Comparison of ENCODE assay signal across 18 cellular contexts in the genomic region with DNA sequence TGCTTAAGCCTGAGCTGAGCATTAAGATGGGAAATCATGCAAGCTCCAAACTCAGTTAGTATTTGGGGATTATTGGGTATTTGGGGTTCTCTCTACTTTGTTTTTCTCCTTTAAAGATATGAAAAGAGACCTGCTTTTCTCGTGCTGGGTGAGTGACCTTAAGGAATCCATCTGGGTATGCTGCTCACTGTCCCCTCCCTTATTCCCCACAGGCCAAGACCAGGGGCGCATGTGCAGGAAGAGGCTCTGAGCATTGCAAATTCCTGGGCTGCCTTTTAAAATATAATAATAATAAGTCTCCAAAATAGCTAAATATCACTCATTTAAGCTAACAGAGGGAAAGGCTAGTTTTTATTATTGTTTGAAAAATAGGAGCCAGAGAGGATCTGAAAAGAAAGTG.
DNase-seq lines count a peak whose midpoint lies in the region; ATAC-seq and TF ChIP-seq lines count a peak whose summit lies in the region.
"Had no signal": no experiment of that assay in that cellular context is flagged by ENCODE, and none has a peak within 500 bp of the region (broad histone marks: within the 10 kb centered on the region; RNA-seq: fewer than 3 reads in every experiment).

No MANE protein-coding gene starts in this region.

- peaks cover 0 to 3% (median 0%) of the 10 kb centered on the region in 5 experiments for H3K9me3 Mint-ChIP-seq in brain
- H3K9me3 Mint-ChIP-seq in activated CD4-positive, alpha-beta memory T cell treated with anti-CD3 and anti-CD28 coated beads for 36 hours = peaks cover 9% of the 10 kb centered on the region

- H3K4me2 ChIP-seq in skeletal muscle satellite cell (ENCODE audit: low read length) = peak overlapping the region; percentile 69

- no peaks in the 10 kb centered on the region for H3K36me3 ChIP-seq in skeletal muscle satellite cell (ENCODE audit: insufficient read depth, low read length)

- no peak for TF ChIP-seq CTCF in AG10803 (conservative IDR thresholded peaks at IDR 0.05; ENCODE audit: low read length)
- TF ChIP-seq CTCF in brain (conservative IDR thresholded peaks at IDR 0.05) = no peak

- no peaks in the 10 kb centered on the region for H3K9me3 ChIP-seq in skeletal muscle satellite cell (replicated peaks; ENCODE audit: low read length)
- H3K9me3 ChIP-seq: MG63, mucosa of descending colon had no signal

- intact Hi-C loops in activated CD4-positive, alpha-beta memory T cell treated with anti-CD3 and anti-CD28 coated beads for 36 hours (cut with micrococcal nuclease) = no loop called here

- H3K27ac Mint-ChIP-seq in brain = peak overlapping the region in 3 of 5 experiments; percentile 49 to 95 (median 89)
- H3K27ac Mint-ChIP-seq in activated CD4-positive, alpha-beta memory T cell treated with anti-CD3 and anti-CD28 coated beads for 36 hours = no peak overlapping the region
- H3K27ac Mint-ChIP-seq: progenitor cell of endocrine pancreas; T-helper 1 cell treated with Interleukin-12 subunit alpha and Interleukin-12 subunit beta and Interleukin-4 antibody, amounts not matched to agents 30 μg/mL and 1 μg/mL, for 36 hours had no signal

- no peaks in the 10 kb centered on the region for H3K27me3 Mint-ChIP-seq in brain
- peaks cover 6% of the 10 kb centered on the region for H3K27me3 Mint-ChIP-seq in activated CD4-positive, alpha-beta memory T cell treated with anti-CD3 and anti-CD28 coated beads for 36 hours

- CTCF ChIA-PET in activated CD4-positive, alpha-beta memory T cell treated with anti-CD3 and anti-CD28 coated beads for 36 hours (lab: Charles Lee) = interaction anchor here (1.0 to 1.5 kb wide), 4 partner anchors 9 to 63 kb away, joined by 3 to 4 read pairs (median 4); no protein-coding TSS in a partner anchor

- ATAC-seq in HG03432 (IDR thresholded peaks at IDR 0.05; ENCODE audit: unreplicated experiment) = no peak
- ATAC-seq: Panc1 had no signal

- H3K4me3 Mint-ChIP-seq in brain = no peak overlapping the region
- H3K4me3 Mint-ChIP-seq in activated CD4-positive, alpha-beta memory T cell treated with anti-CD3 and anti-CD28 coated beads for 36 hours = no peak overlapping the region
- H3K4me3 Mint-ChIP-seq: T-helper 1 cell treated with Interleukin-12 subunit alpha and Interleukin-12 subunit beta and Interleukin-4 antibody, amounts not matched to agents 30 μg/mL and 1 μg/mL, for 36 hours had no signal

- H3K36me3 Mint-ChIP-seq in brain = peaks cover 19% of the 10 kb centered on the region
- H3K36me3 Mint-ChIP-seq in activated CD4-positive, alpha-beta memory T cell treated with anti-CD3 and anti-CD28 coated beads for 36 hours = no peaks in the 10 kb centered on the region

- H3K9ac ChIP-seq in skeletal muscle satellite cell (ENCODE audit: low read depth, low read length) = peak overlapping the region; percentile 67

- H3K4me1 ChIP-seq in skeletal muscle satellite cell (ENCODE audit: control insufficient read depth, insufficient read depth, low read length) = peaks cover 50% of the 10 kb centered on the region

- H3K4me3 ChIP-seq in AG10803 (ENCODE audit: low read length) (no peak overlapping the region), skeletal muscle satellite cell (ENCODE audit: low read length) (no peak overlapping the region)
- H3K4me3 ChIP-seq: MG63, mucosa of descending colon had no signal

- peak; percentile 30 for DNase-seq in AG10803 (ENCODE audit: low read depth)
- peak; percentile 69 for DNase-seq in kidney tubule cell (ENCODE audit: low spot score)
- no peak for DNase-seq in hypothalamus (lab: John Stamatoyannopoulos, UW)
- DNase-seq in A172 (ENCODE audit: low spot score) = no peak
- DNase-seq in activated CD4-positive, alpha-beta memory T cell treated with anti-CD3 and anti-CD28 coated beads for 36 hours = no peak
- DNase-seq: activated CD4-positive, alpha-beta T cell treated with anti-CD3 and anti-CD28 coated beads for 1 hour; activated naive CD4-positive, alpha-beta T cell treated with anti-CD3 and anti-CD28 coated beads, Interleukin-2, amount 50 U/mL, for 16 hours; cerebellar nuclear complex; NCI-H2081 treated with DMSO at 0.1 percent for 48 hours; stimulated activated CD4-positive, alpha-beta T cell treated with anti-CD3 and anti-CD28 coated beads, Interleukin-2, amount 100 ng/mL, for 24 hours had no signal

- POLR2A ChIA-PET in activated CD4-positive, alpha-beta memory T cell treated with anti-CD3 and anti-CD28 coated beads for 36 hours (lab: Charles Lee) = no interaction called here

- no peaks in the 10 kb centered on the region for H3K27me3 ChIP-seq in skeletal muscle satellite cell (ENCODE audit: control insufficient read depth, insufficient read depth, low read length)
- H3K27me3 ChIP-seq: MG63 had no signal

- H3K4me1 Mint-ChIP-seq in brain = peaks cover 36% of the 10 kb centered on the region
- H3K4me1 Mint-ChIP-seq in activated CD4-positive, alpha-beta memory T cell treated with anti-CD3 and anti-CD28 coated beads for 36 hours (ENCODE audit: low read depth) = no peaks in the 10 kb centered on the region

Comparison
In these comparisons a context has a peak if more than half of its experiments do, and no peak if none do; other contexts are left out.
1. DNase-seq: peak in AG10803 (single experiment) and kidney tubule cell (single experiment); none in hypothalamus (0 of 51), A172 (single experiment) and activated CD4-positive, alpha-beta memory T cell treated with anti-CD3 and anti-CD28 coated beads for 36 hours (single experiment).